In genomic region chr19:39140594-39140993, GRCh38 we compare ENCODE assay signal across 11 cellular contexts. TPM values are rescaled to one million over a fixed set of nuclear protein-coding genes. Genes with fewer than 3 reads are reported as not detected.
"Had no signal": no experiment of that assay in that cellular context is flagged by ENCODE, and none has a peak within 500 bp of the region (broad histone marks: within the 10 kb centered on the region; RNA-seq: fewer than 3 reads in every experiment).

No MANE protein-coding gene starts in this region.

- H3K27ac ChIP-seq: breast epithelium, skin epidermis, tibial artery had no signal

- H3K9me3 ChIP-seq: breast epithelium, esophagus squamous epithelium, tibial artery had no signal

- DNase-seq: activated CD4-positive, alpha-beta memory T cell treated with anti-CD3 and anti-CD28 coated beads for 36 hours; activated gamma-delta T cell; activated T-cell treated with anti-CD3 and anti-CD28 coated beads, Interleukin-2, amount 50 U/mL, for 4 hours; esophagus squamous epithelium; foreskin fibroblast; tibial artery had no signal

- H3K36me3 Mint-ChIP-seq: activated CD4-positive, alpha-beta memory T cell treated with anti-CD3 and anti-CD28 coated beads for 36 hours had no signal

- H3K4me3 Mint-ChIP-seq: activated CD4-positive, alpha-beta memory T cell treated with anti-CD3 and anti-CD28 coated beads for 36 hours; activated naive CD8-positive, alpha-beta T cell; activated T-cell treated with anti-CD3 and anti-CD28 coated beads, Interleukin-2, amount 50 U/mL, for 4 hours; neural crest cell; T-helper 2 cell treated with Interferon-gamma antibody and Interleukin-4, amounts not matched to agents 5 μg/mL and 100 μg/mL, for 36 hours had no signal

- H3K27ac Mint-ChIP-seq: activated CD4-positive, alpha-beta memory T cell treated with anti-CD3 and anti-CD28 coated beads for 36 hours; activated naive CD8-positive, alpha-beta T cell; T-helper 2 cell treated with Interferon-gamma antibody and Interleukin-4, amounts not matched to agents 5 μg/mL and 100 μg/mL, for 36 hours had no signal

- H3K27me3 Mint-ChIP-seq: activated CD4-positive, alpha-beta memory T cell treated with anti-CD3 and anti-CD28 coated beads for 36 hours; activated naive CD8-positive, alpha-beta T cell had no signal

- H3K27me3 ChIP-seq: breast epithelium, esophagus squamous epithelium, tibial artery had no signal

- H3K4me3 ChIP-seq: breast epithelium, esophagus squamous epithelium, skin epidermis, tibial artery had no signal

- H3K36me3 ChIP-seq: breast epithelium, esophagus squamous epithelium, tibial artery had no signal

- ATAC-seq: activated T-cell treated with anti-CD3 and anti-CD28 coated beads, Interleukin-2, amount 50 U/mL, for 4 hours had no signal

RNA-seq across cellular contexts. Expression of gene NCCRP1, which starts 56.2 kb away (rescaled TPM):
- total RNA-seq: activated CD4-positive, alpha-beta memory T cell treated with anti-CD3 and anti-CD28 coated beads for 36 hours; activated T-cell treated with anti-CD3 and anti-CD28 coated beads, Interleukin-2, amount 50 U/mL, for 4 hours; neural crest cell had no signal

RNA-seq across cellular contexts. Expression of gene ACP7, which starts 56.4 kb away (rescaled TPM):
- total RNA-seq: breast epithelium, neural crest cell had no signal
